21 cellular contexts compared by ENCODE assay signal in genomic region chr13:41766439-41766838, GRCh38.
"Had no signal": no experiment of that assay in that cellular context is flagged by ENCODE, and none has a peak within 500 bp of the region (broad histone marks: within the 10 kb centered on the region; RNA-seq: fewer than 3 reads in every experiment).

No MANE protein-coding gene starts in this region.

- H3K27ac Mint-ChIP-seq: stimulated activated memory B cell treated with anti-CD40 and anti-IgM and Interleukin-4, amounts not matched to agents 10 μg/mL and 1 μg/mL and 100 μg/mL, for 72 hours; stimulated activated naive CD8-positive, alpha-beta T cell treated with anti-CD3 and anti-CD28 coated beads, Interleukin-15, Interleukin-2, amounts not matched to agents 100 ng/mL and 50 ng/mL, for 24 hours had no signal

- FAIRE-seq: colon, frontal cortex had no signal

- H3K27me3 Mint-ChIP-seq: naive B cell; stimulated activated memory B cell treated with anti-CD40 and anti-IgM and Interleukin-4, amounts not matched to agents 10 μg/mL and 1 μg/mL and 100 μg/mL, for 72 hours; stimulated activated naive CD8-positive, alpha-beta T cell treated with anti-CD3 and anti-CD28 coated beads, Interleukin-15, Interleukin-2, amounts not matched to agents 100 ng/mL and 50 ng/mL, for 24 hours had no signal

- H3K4me1 ChIP-seq: psoas muscle, right lobe of liver, tibial artery, upper lobe of right lung had no signal

- H3K36me3 ChIP-seq: left lung, neutrophil, right lobe of liver, tibial artery, upper lobe of right lung had no signal

- H3K27ac ChIP-seq: left lung, neutrophil, psoas muscle, tibial artery, upper lobe of right lung had no signal

- H3K4me3 ChIP-seq: heart right ventricle, left lung, lung, psoas muscle, right lobe of liver, tibial artery, upper lobe of right lung had no signal

- H3K27me3 ChIP-seq: heart right ventricle, left lung, neutrophil, right lobe of liver, tibial artery, upper lobe of right lung had no signal

- H3K9me3 Mint-ChIP-seq: naive B cell; nephron; stimulated activated memory B cell treated with anti-CD40 and anti-IgM and Interleukin-4, amounts not matched to agents 10 μg/mL and 1 μg/mL and 100 μg/mL, for 72 hours; stimulated activated naive CD8-positive, alpha-beta T cell treated with anti-CD3 and anti-CD28 coated beads, Interleukin-15, Interleukin-2, amounts not matched to agents 100 ng/mL and 50 ng/mL, for 24 hours had no signal

- H3K4me1 Mint-ChIP-seq: naive B cell; stimulated activated memory B cell treated with anti-CD40 and anti-IgM and Interleukin-4, amounts not matched to agents 10 μg/mL and 1 μg/mL and 100 μg/mL, for 72 hours had no signal

- ATAC-seq: left lung; right lobe of liver; stimulated activated memory B cell treated with anti-CD40 and anti-IgM and Interleukin-4, amounts not matched to agents 10 μg/mL and 1 μg/mL and 100 μg/mL, for 72 hours; upper lobe of right lung had no signal

- DNase-seq: cerebellar nuclear complex; dermis blood vessel endothelial cell; heart right ventricle; islet precursor cell; left lung; mesenchymal stem cell; naive B cell; psoas muscle; retina; right lobe of liver; stimulated activated CD4-positive, alpha-beta T cell treated with anti-CD3 and anti-CD28 coated beads, Interleukin-4, amount 100 ng/mL, for 1 hour; stimulated activated CD8-positive, alpha-beta memory T cell treated with anti-CD3 and anti-CD28 coated beads, Interleukin-4, amount 100 ng/mL, for 48 hours; tibial artery; upper lobe of right lung had no signal

- H3K4me3 Mint-ChIP-seq: naive B cell; nephron; stimulated activated memory B cell treated with anti-CD40 and anti-IgM and Interleukin-4, amounts not matched to agents 10 μg/mL and 1 μg/mL and 100 μg/mL, for 72 hours; stimulated activated naive CD8-positive, alpha-beta T cell treated with anti-CD3 and anti-CD28 coated beads, Interleukin-15, Interleukin-2, amounts not matched to agents 100 ng/mL and 50 ng/mL, for 24 hours had no signal

- H3K9me3 ChIP-seq: heart right ventricle, left lung, neutrophil, psoas muscle, right lobe of liver, tibial artery, upper lobe of right lung had no signal
